In the genomic region with DNA sequence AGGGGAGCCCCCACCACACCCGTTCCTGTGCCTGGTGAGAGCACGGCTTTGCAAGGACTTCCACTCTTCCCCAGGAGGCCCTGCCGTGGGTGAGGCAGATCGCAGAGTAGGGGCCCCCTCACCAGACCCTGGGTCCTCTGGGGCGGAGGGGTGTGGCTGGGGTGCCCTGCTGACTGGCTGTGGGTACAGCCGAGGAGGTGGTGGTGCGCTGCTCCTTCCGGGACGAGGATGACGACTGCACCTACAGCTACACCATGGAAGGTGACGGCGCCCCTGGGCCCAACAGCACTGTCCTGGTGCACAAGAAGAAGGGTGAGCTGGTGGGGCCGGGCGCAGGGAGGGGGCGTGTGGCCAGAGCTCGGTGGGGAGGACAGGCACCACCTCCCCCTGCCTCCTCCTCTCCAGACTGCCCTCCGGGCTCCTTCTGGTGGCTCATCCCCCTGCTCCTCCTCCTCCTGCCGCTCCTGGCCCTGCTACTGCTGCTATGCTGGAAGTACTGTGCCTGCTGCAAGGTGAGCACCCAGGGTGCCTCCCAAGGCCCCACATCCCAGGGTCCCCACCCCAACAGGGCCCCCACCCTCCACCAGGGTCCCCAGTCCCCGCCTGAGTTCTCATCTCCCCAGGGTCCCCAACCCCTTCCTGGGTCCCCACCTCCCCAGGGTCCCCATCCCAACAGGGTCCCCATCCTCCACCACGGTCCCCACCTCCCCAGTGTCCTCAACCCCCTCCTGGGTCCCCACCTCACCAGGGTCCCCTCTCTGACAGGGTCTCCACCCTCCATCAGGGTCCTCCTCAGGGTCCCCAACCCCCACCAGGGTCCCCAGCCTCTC, we compare ENCODE assay signal across 11 cellular contexts.
"Had no signal": no experiment of that assay in that cellular context is flagged by ENCODE, and none has a peak within 500 bp of the region (broad histone marks: within the 10 kb centered on the region; RNA-seq: fewer than 3 reads in every experiment).

No MANE protein-coding gene starts in this region.

- ATAC-seq: naive thymus-derived CD8-positive, alpha-beta T cell had no signal

- H3K4me3 ChIP-seq: esophagus squamous epithelium, mucosa of descending colon, psoas muscle, suprapubic skin, upper lobe of right lung had no signal

- H3K27ac ChIP-seq: esophagus squamous epithelium, psoas muscle, suprapubic skin, upper lobe of right lung had no signal

- H3K27me3 ChIP-seq: esophagus squamous epithelium, suprapubic skin, upper lobe of right lung had no signal

- H3K4me1 ChIP-seq: psoas muscle, suprapubic skin, upper lobe of right lung had no signal

- H3K9me3 ChIP-seq: esophagus squamous epithelium, mucosa of descending colon, psoas muscle, suprapubic skin, upper lobe of right lung had no signal

- DNase-seq: activated naive CD4-positive, alpha-beta T cell treated with anti-CD3 and anti-CD28 coated beads, Interleukin-2, amount 50 U/mL, for 16 hours; activated T-cell treated with anti-CD3 and anti-CD28 coated beads for 4 hours; amniotic stem cell; esophagus squamous epithelium; mammary epithelial cell; naive thymus-derived CD8-positive, alpha-beta T cell; stimulated activated CD4-positive, alpha-beta T cell treated with anti-CD3 and anti-CD28 coated beads, Interleukin-4, amount 100 ng/mL, for 4 hours; upper lobe of right lung had no signal

- H3K36me3 ChIP-seq: upper lobe of right lung had no signal
